ENCODE assay signal across 7 cellular contexts in genomic region chr16:637081-638018, GRCh38.
DNase-seq lines count a peak whose midpoint lies in the region; TF ChIP-seq lines count a peak whose summit lies in the region.

No MANE protein-coding gene starts in this region.

- TF ChIP-seq CTCF in GM13976 (IDR thresholded peaks at IDR 0.05; ENCODE audit: borderline replicate concordance, control extremely low read depth, extremely low read depth, insufficient read depth, missing control alignments) (no peak), NB4 (IDR thresholded peaks at IDR 0.05; ENCODE audit: low read depth, low read length) (no peak)

- H3K36me3 ChIP-seq in mucosa of rectum (ENCODE audit: control insufficient read depth in 2 of 2, insufficient read depth in 2 of 2, low read length in 2 of 2): peaks cover 0 to 5% of the 10 kb centered on the region in 2 donors

- H3K27ac ChIP-seq in epithelial cell of prostate (peak overlapping the region; percentile 78), mucosa of rectum (ENCODE audit: low read depth in 2 of 2, low read length in 2 of 2) (peak overlapping the region; percentile 91 to 98)

- in situ Hi-C loops in GM13976 (cut with MboI; ENCODE audit: low sequenced_read_pairs, unreplicated experiment): no loop called here

- H3K9ac ChIP-seq in mucosa of rectum (ENCODE audit: low read depth in 1 of 2, low read length in 2 of 2): peak overlapping the region; percentile 56 to 81

- no peaks in the 10 kb centered on the region for H3K9me3 ChIP-seq in mucosa of rectum (ENCODE audit: control insufficient read depth in 2 of 2, low read length in 2 of 2)

- peak; percentile 100 for DNase-seq in GM13976 (ENCODE audit: low spot score)
- peak; percentile 83 for DNase-seq in NB4 (ENCODE audit: low read depth)
- peak; percentile 82 for DNase-seq in activated T-cell treated with anti-CD3 and anti-CD28 coated beads for 24 hours (ENCODE audit: low read depth)
- no peak for DNase-seq in epithelial cell of prostate (ENCODE audit: low read depth, low spot score)
- DNase-seq in stimulated activated CD8-positive, alpha-beta memory T cell treated with anti-CD3 and anti-CD28 coated beads, Interleukin-4, amount 100 ng/mL, for 1 hour (ENCODE audit: low read depth in 2 of 2, low spot score in 1 of 2): peak; percentile 73 to 77
- DNase-seq in NOMO-1 treated with dmso at 0.1 percent for 144 hours (lab: John Stamatoyannopoulos, UW; ENCODE audit: unreplicated experiment): no peak

- H3K4me1 ChIP-seq in mucosa of rectum (ENCODE audit: control insufficient read depth in 2 of 2, insufficient read depth in 2 of 2, low read length in 2 of 2): peaks cover 13 to 14% of the 10 kb centered on the region in 2 donors

- no peak for TF ChIP-seq POLR2A in NB4 (IDR thresholded peaks at IDR 0.05; ENCODE audit: extremely low read depth, insufficient read length)

- H3K4me3 ChIP-seq in NB4 (ENCODE audit: low read depth, low read length) (peak overlapping the region; percentile 59), mucosa of rectum (ENCODE audit: low read length in 2 of 2) (peak overlapping the region; percentile 79 to 84)

- no peaks in the 10 kb centered on the region for H3K27me3 ChIP-seq in mucosa of rectum (ENCODE audit: control insufficient read depth in 2 of 2, insufficient read depth in 2 of 2, low read length in 2 of 2)

Comparison
In these comparisons a context has a peak if more than half of its experiments do, and no peak if none do; other contexts are left out.
1. DNase-seq: peak in GM13976 (single experiment), NB4 (single experiment), activated T-cell treated with anti-CD3 and anti-CD28 coated beads for 24 hours (single experiment) and stimulated activated CD8-positive, alpha-beta memory T cell treated with anti-CD3 and anti-CD28 coated beads, Interleukin-4, amount 100 ng/mL, for 1 hour (2 of 2); none in epithelial cell of prostate (single experiment) and NOMO-1 treated with dmso at 0.1 percent for 144 hours (single experiment).